9 cellular contexts compared by ENCODE assay signal in the genomic region with DNA sequence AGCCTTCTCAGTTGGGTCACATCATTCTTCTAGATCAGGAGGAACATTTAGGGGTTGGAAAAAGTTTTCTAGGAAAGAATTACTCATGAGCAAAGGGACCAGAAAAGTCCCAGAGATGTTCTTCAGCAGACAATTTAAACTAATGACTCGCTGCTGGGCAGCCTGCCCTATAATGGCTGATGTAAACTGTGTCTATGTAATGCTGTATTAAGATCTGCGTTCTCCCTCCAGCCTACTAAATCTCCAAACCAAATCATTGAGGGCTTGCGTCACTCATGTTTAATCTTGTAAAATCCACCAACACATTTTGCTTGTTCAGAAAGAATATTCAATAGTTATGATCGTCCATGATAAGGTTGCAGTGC.
A peak's percentile ranks its signal among the peaks of the same experiment; 100 is the strongest.
DNase-seq lines count a peak whose midpoint lies in the region; ATAC-seq and TF ChIP-seq lines count a peak whose summit lies in the region.
"Had no signal": no experiment of that assay in that cellular context is flagged by ENCODE, and none has a peak within 500 bp of the region (broad histone marks: within the 10 kb centered on the region; RNA-seq: fewer than 3 reads in every experiment).

No MANE protein-coding gene starts in this region.

- intact Hi-C loops in tibial artery (cut with DNase I; ENCODE audit: low total_unique reads): no loop called here

- H3K4me3 ChIP-seq in tibial artery: no peak overlapping the region

- peak; percentile 10 for ATAC-seq in HG02763 (IDR thresholded peaks at IDR 0.05; ENCODE audit: unreplicated experiment)
- no peak for ATAC-seq in GM21528 (IDR thresholded peaks at IDR 0.05; ENCODE audit: low FRiP score, unreplicated experiment)

- TF ChIP-seq CTCF in tibial artery (IDR thresholded peaks at IDR 0.05): no peak

- H3K4me1 ChIP-seq in tibial artery: no peaks in the 10 kb centered on the region

- no peaks in the 10 kb centered on the region for H3K27me3 ChIP-seq in tibial artery

- H3K27ac ChIP-seq in tibial artery: no peak overlapping the region

- H3K36me3 ChIP-seq in tibial artery: no peaks in the 10 kb centered on the region

- DNase-seq in AG08396 (ENCODE audit: low spot score): peak; percentile 72
- DNase-seq in astrocyte of the hippocampus (ENCODE audit: low read depth, low spot score): peak; percentile 53
- DNase-seq in lung microvascular endothelial cell (ENCODE audit: low read depth in 2 of 2): peak; percentile 47 to 61
- no peak for DNase-seq in NCI-H1417 (lab: John Stamatoyannopoulos, UW)
- DNase-seq in OCI-M2 (lab: John Stamatoyannopoulos, UW; ENCODE audit: unreplicated experiment): no peak
- DNase-seq in tibial artery: no peak
- DNase-seq: SHP77 treated with DMSO at 0.1 percent for 48 hours had no signal

- H3K9me3 ChIP-seq in tibial artery: no peaks in the 10 kb centered on the region

Comparison
In these comparisons a context has a peak if more than half of its experiments do, and no peak if none do; other contexts are left out.
1. DNase-seq: peak in AG08396 (single experiment), astrocyte of the hippocampus (single experiment) and lung microvascular endothelial cell (2 of 2); none in NCI-H1417 (0 of 3), OCI-M2 (single experiment) and tibial artery (0 of 2).